ENCODE assay signal across 8 cellular contexts in genomic region chr2:10043256-10043905, GRCh38. TPM values are rescaled to one million over a fixed set of nuclear protein-coding genes. Genes with fewer than 3 reads are reported as not detected.
DNase-seq lines count a peak whose midpoint lies in the region; ATAC-seq and TF ChIP-seq lines count a peak whose summit lies in the region.

KLF11 (plus strand) TSS chr2:10043550; CDS start chr2:10043717, 167 bp downstream.

- no peaks in the 10 kb centered on the region for H3K9me3 Mint-ChIP-seq in Calu3 (ENCODE audit: low read depth, unreplicated experiment)
- no peaks in the 10 kb centered on the region for H3K9me3 Mint-ChIP-seq in nephron progenitor cell

- peaks cover 23% of the 10 kb centered on the region for H3K27me3 Mint-ChIP-seq in Calu3 (ENCODE audit: unreplicated experiment)
- peaks cover 25% of the 10 kb centered on the region for H3K27me3 Mint-ChIP-seq in nephron progenitor cell (ENCODE audit: low read depth, poor library complexity)

- peaks cover 28% of the 10 kb centered on the region for H3K36me3 Mint-ChIP-seq in Calu3 (ENCODE audit: insufficient read depth, unreplicated experiment)
- H3K36me3 Mint-ChIP-seq in nephron progenitor cell (ENCODE audit: low read depth), result peaks cover 23% of the 10 kb centered on the region

- CTCF ChIA-PET in Calu3 (lab: Charles Lee), result interaction anchor here (0.6 kb wide), 2 partner anchors 11 to 220 kb away, joined by 3 read pairs; no protein-coding TSS in a partner anchor

- TF ChIP-seq RAD21 in Ishikawa (IDR thresholded peaks at IDR 0.05; ENCODE audit: low read depth), result no peak

- peak; percentile 63 for ATAC-seq in GM21619 (IDR thresholded peaks at IDR 0.05; ENCODE audit: unreplicated experiment)

- intact Hi-C loops in Calu3 (cut with micrococcal nuclease; ENCODE audit: unreplicated experiment), result no loop called here

- no peak for TF ChIP-seq EP300 in Ishikawa (IDR thresholded peaks at IDR 0.05; ENCODE audit: borderline replicate concordance)

- H3K4me3 Mint-ChIP-seq in Calu3 (ENCODE audit: low read depth, unreplicated experiment) (peak within 1 kb of the TSS; percentile 52), nephron progenitor cell (peak within 1 kb of the TSS; percentile 84)

- H3K4me1 Mint-ChIP-seq in Calu3 (ENCODE audit: low read depth, unreplicated experiment) (no peaks in the 10 kb centered on the region), nephron progenitor cell (peaks cover 56% of the 10 kb centered on the region)

- TF ChIP-seq CTCF in Calu3 (IDR thresholded peaks at IDR 0.05; ENCODE audit: unreplicated experiment) (no peak), nephron progenitor cell (IDR thresholded peaks at IDR 0.05) (no peak)

- H3K27ac Mint-ChIP-seq in Calu3 (ENCODE audit: unreplicated experiment) (peak within 1 kb of the TSS; percentile 52), nephron progenitor cell (peak within 1 kb of the TSS; percentile 99)

- BruUV-seq in Calu3 (replicated peaks; lab: Mats Ljungman, UMichigan), result no TSS peak

- peak; percentile 87 for DNase-seq in Calu3
- DNase-seq in RPMI8226, result peak; percentile 96
- peak; percentile 83 for DNase-seq in activated gamma-delta T cell (lab: John Stamatoyannopoulos, UW)
- DNase-seq in fibroblast of the conjunctiva (ENCODE audit: low read depth), result peak; percentile 75
- DNase-seq in nephron progenitor cell, result peak; percentile 93
- peak; percentile 83 for DNase-seq in stimulated activated naive CD4-positive, alpha-beta T cell treated with Interleukin-2 at 50 U/mL for 16 hours (lab: John Stamatoyannopoulos, UW)

TF ChIP-seq in Ishikawa, 13 proteins besides CTCF, POLR2A, EP300 and RAD21:
- TF ChIP-seq MAX (IDR thresholded peaks at IDR 0.05), result peak; percentile 97
- TF ChIP-seq TCF12 (IDR thresholded peaks at IDR 0.05; ENCODE audit: low read depth), result no peak; the same call in 1 of the 2 replicates
- no peak for TF ChIP-seq YY1 (IDR thresholded peaks at IDR 0.05; ENCODE audit: low read depth)
- peak; percentile 88 for TF ChIP-seq USF1 (IDR thresholded peaks at IDR 0.05)
- no peak; the same call in 1 of the 2 replicates for TF ChIP-seq EGR1 (IDR thresholded peaks at IDR 0.05)
- 0 out of 2 replicates have a peak, but pooled peaks have one; percentile 2 for TF ChIP-seq REST (IDR thresholded peaks at IDR 0.05; ENCODE audit: low read depth)
- no peak for TF ChIP-seq ZBTB7A (IDR thresholded peaks at IDR 0.05; ENCODE audit: low read depth)
- no peak for TF ChIP-seq CEBPB (IDR thresholded peaks at IDR 0.05)
TF ChIP-seq in Ishikawa: peak in this region for 3.

RNA-seq across cellular contexts. Expression of gene KLF11, which starts in this region (rescaled TPM):
- 6.9 and 10.5 TPM in 2 replicates for total RNA-seq in Calu3 (2022)

Comparison
In these comparisons a context has a peak if more than half of its experiments do, and no peak if none do; other contexts are left out.
1. Peak in every context shown above with its lines: DNase-seq and ATAC-seq.